In genomic region chr18:34802938-34803337, GRCh38 we compare ENCODE assay signal across 34 cellular contexts.
DNase-seq lines count a peak whose midpoint lies in the region; ATAC-seq and TF ChIP-seq lines count a peak whose summit lies in the region.
"Had no signal": no experiment of that assay in that cellular context is flagged by ENCODE, and none has a peak within 500 bp of the region (broad histone marks: within the 10 kb centered on the region; RNA-seq: fewer than 3 reads in every experiment).

No MANE protein-coding gene starts in this region.

- H3K27ac Mint-ChIP-seq in naive thymus-derived CD8-positive, alpha-beta T cell, result no peak overlapping the region
- H3K27ac Mint-ChIP-seq: activated naive CD8-positive, alpha-beta T cell treated with anti-CD3 and anti-CD28 coated beads for 36 hours; activated T-cell treated with anti-CD3 and anti-CD28 coated beads, Interleukin-2, amount 50 U/mL, for 24 hours; CD14-positive monocyte; endodermal cell had no signal

- peaks cover 2 to 11% (median 7%) of the 10 kb centered on the region in 4 donors for H3K4me1 Mint-ChIP-seq in naive thymus-derived CD8-positive, alpha-beta T cell
- H3K4me1 Mint-ChIP-seq: CD14-positive monocyte had no signal

- no peaks in the 10 kb centered on the region for H3K79me2 ChIP-seq in SK-N-SH (ENCODE audit: insufficient read depth)

- peaks cover 0 to 16% (median 0%) of the 10 kb centered on the region in 5 donors for H3K27me3 Mint-ChIP-seq in naive thymus-derived CD8-positive, alpha-beta T cell

- no peak for TF ChIP-seq EP300 in SK-N-SH (IDR thresholded peaks at IDR 0.05; ENCODE audit: borderline replicate concordance in 1 of 2, low read depth in 1 of 2, low read length in 1 of 2)

- TF ChIP-seq CTCF in fibroblast of mammary gland (conservative IDR thresholded peaks at IDR 0.05; ENCODE audit: control insufficient read depth, insufficient read depth, low read depth, low read length), result no peak
- no peak for TF ChIP-seq CTCF in SK-N-SH (IDR thresholded peaks at IDR 0.05)

- no peak overlapping the region for H3K4me3 Mint-ChIP-seq in naive thymus-derived CD8-positive, alpha-beta T cell
- H3K4me3 Mint-ChIP-seq: activated naive CD8-positive, alpha-beta T cell treated with anti-CD3 and anti-CD28 coated beads for 36 hours; activated T-cell treated with anti-CD3 and anti-CD28 coated beads, Interleukin-2, amount 50 U/mL, for 24 hours; CD14-positive monocyte; endodermal cell had no signal

- no peak overlapping the region for H3K27ac ChIP-seq in SK-N-SH (ENCODE audit: low read depth in 2 of 2, low read length in 1 of 2)
- H3K27ac ChIP-seq: ascending aorta, pancreas, spleen, testis, VCaP had no signal

- no peak for TF ChIP-seq RAD21 in SK-N-SH (IDR thresholded peaks at IDR 0.05; ENCODE audit: low read length)

- H3K36me3 Mint-ChIP-seq in naive thymus-derived CD8-positive, alpha-beta T cell, result no peaks in the 10 kb centered on the region
- H3K36me3 Mint-ChIP-seq: activated naive CD8-positive, alpha-beta T cell treated with anti-CD3 and anti-CD28 coated beads for 36 hours; CD14-positive monocyte had no signal

- no peaks in the 10 kb centered on the region for H3F3A ChIP-seq in SK-N-SH (replicated peaks; ENCODE audit: insufficient read depth)

- CTCF ChIA-PET in SK-N-SH (lab: Yijun Ruan, JAX), result interaction anchor here (0.7 to 1.6 kb wide), 2 partner anchors 56 to 680 kb away, joined by 3 to 5 read pairs; no protein-coding TSS in a partner anchor

- H3K4me3 ChIP-seq in adipocyte (ENCODE audit: low read length) (no peak overlapping the region), fibroblast of mammary gland (ENCODE audit: control insufficient read depth, low read depth, low read length) (no peak overlapping the region), SK-N-SH (ENCODE audit: low read depth in 2 of 2, low read length in 1 of 2) (no peak overlapping the region)
- H3K4me3 ChIP-seq: ascending aorta, esophagus squamous epithelium, pancreas, spleen, testis had no signal

- H3K27me3 ChIP-seq in adipocyte (replicated peaks; ENCODE audit: control insufficient read depth, insufficient read depth, low read length) (no peaks in the 10 kb centered on the region), SK-N-SH (ENCODE audit: insufficient read depth) (no peaks in the 10 kb centered on the region)
- H3K27me3 ChIP-seq: ascending aorta, esophagus squamous epithelium, pancreas, spleen, testis had no signal

- DNase-seq in HCEC 1CT (peak; percentile 60), adipocyte (ENCODE audit: low read depth) (peak; percentile 24), fibroblast of mammary gland (ENCODE audit: low read depth) (peak; percentile 19), stromal cell of bone marrow (ENCODE audit: low read depth) (peak; percentile 15), DMS153 treated with DMSO at 0.1 percent for 48 hours (lab: John Stamatoyannopoulos, UW; ENCODE audit: unreplicated experiment) (no peak), SK-N-SH (no peak)
- DNase-seq in naive thymus-derived CD8-positive, alpha-beta T cell, result no peak
- DNase-seq: activated CD4-positive, alpha-beta T cell treated with anti-CD3 and anti-CD28 coated beads for 48 hours; activated effector memory CD4-positive, alpha-beta T cell treated with anti-CD3 and anti-CD28 coated beads, Interleukin-2, amount 50 U/mL, for 16 hours; activated naive CD8-positive, alpha-beta T cell treated with anti-CD3 and anti-CD28 coated beads for 36 hours; activated T-cell treated with anti-CD3 and anti-CD28 coated beads, Interleukin-2, amount 50 U/mL, for 24 hours; Caco-2; central memory CD4-positive, alpha-beta T cell; endodermal cell; esophagus squamous epithelium; GDM1; hypothalamus; KBM-7; MM.1S; NCI-H1105 treated with DMSO at 0.1 percent for 48 hours; NCI-H2029; NCI-H748 treated with DMSO at 0.1 percent for 48 hours; pancreas; right cardiac atrium; spleen; stimulated activated CD4-positive, alpha-beta T cell treated with anti-CD3 and anti-CD28 coated beads, Interleukin-2, amount 100 ng/mL, for 24 hours; stimulated activated naive CD8-positive, alpha-beta T cell treated with anti-CD3 and anti-CD28 coated beads, Interleukin-15, Interleukin-2, amounts not matched to agents 100 U/mL and 50 U/mL, for 24 hours; SW 1271; T-helper 9 cell; testis had no signal

- H2AFZ ChIP-seq in SK-N-SH (ENCODE audit: low read depth), result no peak overlapping the region

- H3K9ac ChIP-seq in adipocyte (ENCODE audit: low read length) (no peak overlapping the region), SK-N-SH (no peak overlapping the region)

- no peaks in the 10 kb centered on the region for H3K9me2 ChIP-seq in SK-N-SH

- H3K4me1 ChIP-seq in adipocyte (ENCODE audit: control insufficient read depth, insufficient read depth, low read length) (peaks cover 62% of the 10 kb centered on the region), SK-N-SH (ENCODE audit: control insufficient read depth in 1 of 2, insufficient read depth in 2 of 2, low read depth in 1 of 2, low read length in 1 of 2) (no peaks in the 10 kb centered on the region)
- H3K4me1 ChIP-seq: Caco-2, testis had no signal

- 68% methylated on average over 3 of the region's 3 CpGs for whole genome bisulfite sequencing in SK-N-SH (ENCODE audit: low lambda C conversion rate)

- no peak overlapping the region for H3K4me2 ChIP-seq in SK-N-SH

- POLR2A ChIA-PET in SK-N-SH (lab: Yijun Ruan, JAX), result no interaction called here
- POLR2A ChIA-PET in naive thymus-derived CD8-positive, alpha-beta T cell (lab: Charles Lee), result no interaction called here

- H4K20me1 ChIP-seq in SK-N-SH (ENCODE audit: insufficient read depth), result no peaks in the 10 kb centered on the region

- no peaks in the 10 kb centered on the region for H3K9me3 Mint-ChIP-seq in naive thymus-derived CD8-positive, alpha-beta T cell
- H3K9me3 Mint-ChIP-seq: activated naive CD8-positive, alpha-beta T cell treated with anti-CD3 and anti-CD28 coated beads for 36 hours; activated T-cell treated with anti-CD3 and anti-CD28 coated beads, Interleukin-2, amount 50 U/mL, for 24 hours; CD14-positive monocyte; endodermal cell had no signal

- ATAC-seq in HG03095 (IDR thresholded peaks at IDR 0.05; ENCODE audit: unreplicated experiment), result no peak
- no peak for ATAC-seq in naive thymus-derived CD8-positive, alpha-beta T cell
- ATAC-seq: pancreas; right cardiac atrium; stimulated activated naive CD8-positive, alpha-beta T cell treated with anti-CD3 and anti-CD28 coated beads, Interleukin-15, Interleukin-2, amounts not matched to agents 100 U/mL and 50 U/mL, for 24 hours had no signal

- H3K36me3 ChIP-seq in adipocyte (ENCODE audit: control insufficient read depth, insufficient read depth, low read length, severe bottlenecking), result no peaks in the 10 kb centered on the region
- H3K36me3 ChIP-seq in SK-N-SH (replicated peaks in 1 of 2; ENCODE audit: control insufficient read depth in 1 of 2, insufficient read depth in 2 of 2, low read length in 1 of 2), result no peaks in the 10 kb centered on the region
- H3K36me3 ChIP-seq: ascending aorta, esophagus squamous epithelium, pancreas, spleen had no signal

- H3K9me3 ChIP-seq in adipocyte (ENCODE audit: control insufficient read depth, low read length), result no peaks in the 10 kb centered on the region
- no peaks in the 10 kb centered on the region for H3K9me3 ChIP-seq in SK-N-SH
- H3K9me3 ChIP-seq: ascending aorta, Caco-2, esophagus squamous epithelium, pancreas, spleen, testis had no signal

TF ChIP-seq in SK-N-SH, 30 proteins besides CTCF, POLR2A, EP300 and RAD21 (continues in another document):
- TF ChIP-seq MXI1 (IDR thresholded peaks at IDR 0.05; ENCODE audit: low read depth, low read length) (no peak), NFIC (IDR thresholded peaks at IDR 0.05; ENCODE audit: borderline replicate concordance) (no peak), EZH2phosphoT487 (IDR thresholded peaks at IDR 0.05; ENCODE audit: borderline replicate concordance, low read depth) (no peak), FOXM1 (IDR thresholded peaks at IDR 0.05; ENCODE audit: low read depth) (no peak), SMC3 (IDR thresholded peaks at IDR 0.05; ENCODE audit: low read depth, low read length) (no peak), TEAD4 (IDR thresholded peaks at IDR 0.05; ENCODE audit: borderline replicate concordance, insufficient read depth) (no peak), RCOR1 (IDR thresholded peaks at IDR 0.05; ENCODE audit: low read length) (no peak), PBX3 (IDR thresholded peaks at IDR 0.05) (no peak), ZBTB33 (IDR thresholded peaks at IDR 0.05; ENCODE audit: borderline replicate concordance, low read depth) (no peak), FOXJ3 (CRISPR knock-in tag; IDR thresholded peaks at IDR 0.05) (no peak), RXRA (IDR thresholded peaks at IDR 0.05; ENCODE audit: borderline replicate concordance, low read depth) (no peak), NRF1 (IDR thresholded peaks at IDR 0.05; ENCODE audit: low read depth, low read length) (no peak), MAX (IDR thresholded peaks at IDR 0.05; ENCODE audit: low read depth) (no peak), FOSL2 (IDR thresholded peaks at IDR 0.05; ENCODE audit: borderline replicate concordance, low read depth) (no peak)

Comparison
In these comparisons a context has a peak if more than half of its experiments do, and no peak if none do; other contexts are left out.
1. DNase-seq: peak in HCEC 1CT (single experiment), adipocyte (single experiment), fibroblast of mammary gland (single experiment) and stromal cell of bone marrow (single experiment); none in DMS153 treated with DMSO at 0.1 percent for 48 hours (single experiment), SK-N-SH (single experiment) and naive thymus-derived CD8-positive, alpha-beta T cell (0 of 10).